10 cellular contexts compared by ENCODE assay signal in genomic region chr2:64819371-64819770, GRCh38.
A peak's percentile ranks its signal among the peaks of the same experiment; 100 is the strongest.
DNase-seq lines count a peak whose midpoint lies in the region; ATAC-seq, FAIRE-seq and TF ChIP-seq lines count a peak whose summit lies in the region.
"Had no signal": no experiment of that assay in that cellular context is flagged by ENCODE, and none has a peak within 500 bp of the region (broad histone marks: within the 10 kb centered on the region; RNA-seq: fewer than 3 reads in every experiment).

No MANE protein-coding gene starts in this region.

- H4K20me1 ChIP-seq in SU-DHL-6 (ENCODE audit: low read depth, low read length): no peaks in the 10 kb centered on the region

- intact Hi-C loops in natural killer cell (cut with micrococcal nuclease): loop anchor here (5.0 kb wide), 1 partner anchor 67 kb away; no protein-coding TSS in a partner anchor
- intact Hi-C loops in left colon (cut with DNase I, micrococcal nuclease): no loop called here

- no peaks in the 10 kb centered on the region for H3F3A ChIP-seq in SU-DHL-6 (ENCODE audit: insufficient read depth)

- H3K27ac ChIP-seq in SU-DHL-6 (ENCODE audit: low read depth, low read length): no peak overlapping the region
- H3K27ac ChIP-seq: ascending aorta had no signal

- no peaks in the 10 kb centered on the region for H3K9me3 ChIP-seq in SU-DHL-6 (ENCODE audit: insufficient read depth, low read length)
- H3K9me3 ChIP-seq: ascending aorta had no signal

- no peak overlapping the region for H3K4me3 ChIP-seq in SU-DHL-6 (ENCODE audit: insufficient read depth, low read length, poor library complexity, severe bottlenecking)
- H3K4me3 ChIP-seq: ascending aorta had no signal

- H3K4me2 ChIP-seq in SU-DHL-6 (ENCODE audit: low read depth, low read length, poor library complexity, severe bottlenecking): peak overlapping the region; percentile 11

- H3K27ac Mint-ChIP-seq in natural killer cell: peak overlapping the region; percentile 88 to 91

- no peaks in the 10 kb centered on the region for H3K79me2 ChIP-seq in SU-DHL-6 (ENCODE audit: insufficient read depth, low read length)

- H3K36me3 Mint-ChIP-seq in natural killer cell: no peaks in the 10 kb centered on the region

- TF ChIP-seq CTCF in SU-DHL-6 (IDR thresholded peaks at IDR 0.05; ENCODE audit: insufficient read depth, low read length, poor library complexity, severe bottlenecking) (no peak), natural killer cell (IDR thresholded peaks at IDR 0.05) (no peak), D721Med (IDR thresholded peaks at IDR 0.05; ENCODE audit: insufficient read depth, missing control alignments) (no peak)

- H3K36me3 ChIP-seq in SU-DHL-6 (ENCODE audit: low read length): no peaks in the 10 kb centered on the region
- H3K36me3 ChIP-seq: ascending aorta had no signal

- H3K9me3 Mint-ChIP-seq in natural killer cell: no peaks in the 10 kb centered on the region

- H3K27me3 Mint-ChIP-seq in natural killer cell (ENCODE audit: low read depth in 2 of 2): no peaks in the 10 kb centered on the region

- peak; percentile 36 for ATAC-seq in GM18511 (IDR thresholded peaks at IDR 0.05; ENCODE audit: unreplicated experiment)
- ATAC-seq in HG02588 (IDR thresholded peaks at IDR 0.05; ENCODE audit: unreplicated experiment): peak; percentile 14
- no peak for ATAC-seq in natural killer cell
- no peak for ATAC-seq in left colon

- H3K9ac ChIP-seq in SU-DHL-6 (ENCODE audit: low read length): no peak overlapping the region

- DNase-seq in natural killer cell (no peak), left colon (no peak), D721Med (ENCODE audit: insufficient read length, low spot score) (no peak), midbrain (lab: John Stamatoyannopoulos, UW) (no peak)
- no peak for DNase-seq in effector CD8-positive, alpha-beta T cell (lab: John Stamatoyannopoulos, UW)
- DNase-seq: NCI-H69 had no signal

- peak overlapping the region; percentile 60 for H3K4me3 Mint-ChIP-seq in natural killer cell

- H3K9me2 ChIP-seq in SU-DHL-6 (replicated peaks; ENCODE audit: insufficient read depth, low read length): no peaks in the 10 kb centered on the region

- H3K4me1 Mint-ChIP-seq in natural killer cell: peaks cover 19 to 21% of the 10 kb centered on the region in 2 donors

- no peak overlapping the region for H2AFZ ChIP-seq in SU-DHL-6 (ENCODE audit: low read depth, low read length, severe bottlenecking)

- no peak for FAIRE-seq in D721Med (lab: Jason Lieb, UNC)

- no peaks in the 10 kb centered on the region for H3K27me3 ChIP-seq in SU-DHL-6 (ENCODE audit: low read length)
- H3K27me3 ChIP-seq: ascending aorta had no signal

Comparison
In these comparisons a context has a peak if more than half of its experiments do, and no peak if none do; other contexts are left out.
1. ATAC-seq: peak in GM18511 (single experiment) and HG02588 (single experiment); none in natural killer cell (0 of 3) and left colon (single experiment).